ENCODE assay signal across 22 cellular contexts in the genomic region with DNA sequence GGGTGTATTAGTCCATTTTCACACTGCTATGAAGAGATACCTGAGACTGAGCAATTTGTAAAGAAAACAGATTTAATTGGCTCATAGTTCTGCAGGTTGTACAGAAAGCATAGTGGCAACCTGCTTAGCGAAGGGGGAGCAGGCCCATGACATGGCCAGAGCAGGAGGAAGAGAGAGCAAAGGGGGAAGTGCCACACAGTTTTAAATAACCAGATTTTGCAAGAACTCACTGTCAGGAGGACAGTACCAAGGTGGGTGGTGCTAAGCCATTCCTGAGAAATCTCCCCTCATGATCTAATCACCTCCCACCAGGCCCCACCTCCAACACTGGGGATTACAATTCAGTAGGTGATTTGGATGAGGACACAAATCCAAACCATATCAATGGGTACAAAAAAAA.
"Had no signal": no experiment of that assay in that cellular context is flagged by ENCODE, and none has a peak within 500 bp of the region (broad histone marks: within the 10 kb centered on the region; RNA-seq: fewer than 3 reads in every experiment).

No MANE protein-coding gene starts in this region.

- H3K36me3 ChIP-seq: breast epithelium, gastrocnemius medialis, heart left ventricle, pancreas, sigmoid colon, spleen, tibial artery had no signal

- H3K27me3 ChIP-seq: breast epithelium, gastrocnemius medialis, heart left ventricle, pancreas, sigmoid colon, tibial artery had no signal

- H3K4me1 ChIP-seq: breast epithelium, gastrocnemius medialis, pancreas, sigmoid colon, tibial artery had no signal

- DNase-seq: activated CD4-positive, alpha-beta T cell treated with anti-CD3 and anti-CD28 coated beads, Interleukin-2, amount 10 ng/mL, durations not matched to agents 24 days and 14 days; activated CD8-positive, alpha-beta memory T cell treated with anti-CD3 and anti-CD28 coated beads, Interleukin-2, amount 50 U/mL, for 4 hours; activated CD8-positive, alpha-beta T cell treated with anti-CD3 and anti-CD28 coated beads, Interleukin-2, amount 10 ng/mL, durations not matched to agents 7 days and 5 days; activated T-cell treated with anti-CD3 and anti-CD28 coated beads, Interleukin-2, amount 50 U/mL, for 4 hours; cerebellar nuclear complex; cortex of kidney; effector CD4-positive, alpha-beta T cell; gastrocnemius medialis; heart left ventricle; left ventricle myocardium superior; mesenchymal stem cell; mucosa of descending colon; naive B cell; pancreas; sigmoid colon; spleen; stimulated activated CD8-positive, alpha-beta memory T cell treated with anti-CD3 and anti-CD28 coated beads, Interleukin-4, amount 100 ng/mL, for 48 hours; stimulated activated naive CD4-positive, alpha-beta T cell; T-cell; T-helper 9 cell had no signal

- H3K27ac ChIP-seq: breast epithelium, gastrocnemius medialis, heart left ventricle, pancreas, sigmoid colon, tibial artery had no signal

- ATAC-seq: activated CD8-positive, alpha-beta T cell treated with anti-CD3 and anti-CD28 coated beads, Interleukin-2, amount 10 ng/mL, durations not matched to agents 7 days and 5 days; activated T-cell treated with anti-CD3 and anti-CD28 coated beads, Interleukin-2, amount 50 U/mL, for 4 hours; gastrocnemius medialis; left ventricle myocardium superior; mucosa of descending colon; T-cell had no signal

- H3K4me3 ChIP-seq: breast epithelium, gastrocnemius medialis, heart left ventricle, mucosa of descending colon, pancreas, sigmoid colon, spleen, tibial artery had no signal

- H3K9me3 ChIP-seq: breast epithelium, gastrocnemius medialis, heart left ventricle, mucosa of descending colon, pancreas, sigmoid colon, spleen, tibial artery had no signal
